22 cellular contexts compared by ENCODE assay signal in genomic region chr9:98856982-98857381, GRCh38.
"Had no signal": no experiment of that assay in that cellular context is flagged by ENCODE, and none has a peak within 500 bp of the region (broad histone marks: within the 10 kb centered on the region; RNA-seq: fewer than 3 reads in every experiment).

No MANE protein-coding gene starts in this region.

- DNase-seq: activated CD4-positive, alpha-beta memory T cell treated with anti-CD3 and anti-CD28 coated beads for 36 hours; activated CD8-positive, alpha-beta memory T cell treated with anti-CD3 and anti-CD28 coated beads, Interleukin-2, amount 10 ng/mL, durations not matched to agents 7 days and 5 days; activated effector memory CD4-positive, alpha-beta T cell treated with Interleukin-2 at 50 U/mL for 16 hours; activated naive CD4-positive, alpha-beta T cell treated with anti-CD3 and anti-CD28 coated beads, Interleukin-2, amount 50 U/mL, for 16 hours; activated T-cell treated with anti-CD3 and anti-CD28 coated beads, Interleukin-2, amount 50 U/mL, for 1 hour; cortex of kidney; effector CD4-positive, alpha-beta T cell; left ventricle myocardium inferior; stimulated activated CD4-positive, alpha-beta T cell treated with anti-CD3 and anti-CD28 coated beads, Interleukin-15, amount 100 ng/mL, for 24 hours; stimulated activated CD4-positive, alpha-beta T cell treated with anti-CD3 and anti-CD28 coated beads, Interleukin-4, amount 100 ng/mL, for 4 hours; stimulated activated CD8-positive, alpha-beta memory T cell treated with anti-CD3 and anti-CD28 coated beads, Interleukin-4, amount 100 ng/mL, for 48 hours; stimulated activated naive CD4-positive, alpha-beta T cell treated with Interleukin-2 at 50 U/mL for 16 hours; T-cell; T-helper 9 cell; transverse colon had no signal

- H3K9me3 ChIP-seq: adrenal gland, left ventricle myocardium inferior, transverse colon had no signal

- H3K36me3 Mint-ChIP-seq: activated CD8-positive, alpha-beta memory T cell treated with anti-CD3 and anti-CD28 coated beads, Interleukin-2, amount 10 ng/mL, durations not matched to agents 7 days and 5 days; brain; natural killer cell treated with Interleukin-12 subunit alpha and Interleukin-12 subunit beta and Interleukin-15 and Interleukin-18, amount 100 ng/mL, for 72 hours; T-cell had no signal

- H3K27ac ChIP-seq: hepatocyte, left ventricle myocardium inferior, transverse colon, VCaP had no signal

- H3K27me3 ChIP-seq: adrenal gland, hepatocyte, transverse colon had no signal

- H3K36me3 ChIP-seq: adrenal gland, left ventricle myocardium inferior, transverse colon had no signal

- H3K27ac Mint-ChIP-seq: activated CD4-positive, alpha-beta memory T cell treated with anti-CD3 and anti-CD28 coated beads for 36 hours; activated CD8-positive, alpha-beta memory T cell treated with anti-CD3 and anti-CD28 coated beads, Interleukin-2, amount 10 ng/mL, durations not matched to agents 7 days and 5 days; memory B cell; natural killer cell treated with Interleukin-12 subunit alpha and Interleukin-12 subunit beta and Interleukin-15 and Interleukin-18, amount 100 ng/mL, for 72 hours; T-cell had no signal

- H3K4me3 Mint-ChIP-seq: activated CD4-positive, alpha-beta memory T cell treated with anti-CD3 and anti-CD28 coated beads for 36 hours; activated CD8-positive, alpha-beta memory T cell treated with anti-CD3 and anti-CD28 coated beads, Interleukin-2, amount 10 ng/mL, durations not matched to agents 7 days and 5 days; brain; central memory CD8-positive, alpha-beta T cell; memory B cell; natural killer cell treated with Interleukin-12 subunit alpha and Interleukin-12 subunit beta and Interleukin-15 and Interleukin-18, amount 100 ng/mL, for 72 hours; T-cell had no signal

- H3K4me1 Mint-ChIP-seq: central memory CD8-positive, alpha-beta T cell; memory B cell; T-cell had no signal

- H3K4me3 ChIP-seq: adrenal gland, hepatocyte, left ventricle myocardium inferior, transverse colon had no signal

- ATAC-seq: activated CD8-positive, alpha-beta memory T cell treated with anti-CD3 and anti-CD28 coated beads, Interleukin-2, amount 10 ng/mL, durations not matched to agents 7 days and 5 days; natural killer cell treated with Interleukin-12 subunit alpha and Interleukin-12 subunit beta and Interleukin-15 and Interleukin-18, amount 100 ng/mL, for 72 hours; T-cell had no signal
